ENCODE assay signal across 10 cellular contexts in the genomic region with DNA sequence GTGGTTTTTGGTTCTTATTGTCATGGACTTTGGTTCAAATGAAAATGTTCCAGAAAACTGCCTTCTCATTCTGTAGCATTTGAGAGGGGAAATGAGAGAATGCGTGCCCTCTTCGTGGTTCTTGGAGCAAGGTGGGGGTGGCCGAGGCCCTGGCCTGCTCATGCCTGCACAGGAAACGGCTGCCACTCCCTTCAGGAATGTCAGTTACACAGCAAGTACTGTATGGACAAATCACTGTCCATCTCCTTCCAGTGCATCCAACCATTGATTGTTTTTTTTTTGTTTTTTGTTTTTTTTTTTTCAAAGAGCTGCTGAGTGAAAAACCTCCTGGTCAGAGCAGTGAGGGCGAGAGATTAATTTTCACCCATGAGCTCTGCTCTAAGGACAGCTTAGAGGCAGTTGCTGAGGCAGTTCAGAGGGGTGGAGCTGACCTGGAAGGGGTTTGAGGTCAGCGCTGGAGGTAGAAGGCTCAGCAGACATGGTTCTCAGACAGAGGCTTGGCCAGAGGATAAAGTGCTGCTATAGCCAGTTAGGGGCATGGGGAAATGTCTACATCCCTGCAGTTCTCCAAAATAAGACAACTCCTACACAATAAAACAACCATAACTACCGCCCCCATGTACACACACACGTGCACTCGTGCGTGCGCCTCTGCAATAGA. TPM values are rescaled to one million over a fixed set of nuclear protein-coding genes. Genes with fewer than 3 reads are reported as not detected.
DNase-seq lines count a peak whose midpoint lies in the region; FAIRE-seq and TF ChIP-seq lines count a peak whose summit lies in the region.
"Had no signal": no experiment of that assay in that cellular context is flagged by ENCODE, and none has a peak within 500 bp of the region (broad histone marks: within the 10 kb centered on the region; RNA-seq: fewer than 3 reads in every experiment).

No MANE protein-coding gene starts in this region.

- H3K23me2 ChIP-seq in H9 (ENCODE audit: insufficient read length, low read depth, low read length, poor library complexity, severe bottlenecking) = no peaks in the 10 kb centered on the region

- no peaks in the 10 kb centered on the region for H4K20me1 ChIP-seq in H9 (ENCODE audit: control insufficient read depth, insufficient read depth, insufficient read length)

- TF ChIP-seq CTCF in right atrium auricular region (IDR thresholded peaks at IDR 0.05) (no peak), type B pancreatic cell (conservative IDR thresholded peaks at IDR 0.05) (no peak), H9 (conservative IDR thresholded peaks at IDR 0.05) (no peak)

- H3K9me3 Mint-ChIP-seq in type B pancreatic cell (no peaks in the 10 kb centered on the region), H9 (no peaks in the 10 kb centered on the region)
- H3K9me3 Mint-ChIP-seq: naive B cell; T-helper 2 cell treated with Interferon-gamma antibody and Interleukin-4, amounts not matched to agents 5 μg/mL and 100 μg/mL, for 36 hours had no signal

- H3K27ac Mint-ChIP-seq in type B pancreatic cell = peak overlapping the region; percentile 89
- H3K27ac Mint-ChIP-seq in H9 = no peak overlapping the region
- H3K27ac Mint-ChIP-seq: T-helper 2 cell treated with Interferon-gamma antibody and Interleukin-4, amounts not matched to agents 5 μg/mL and 100 μg/mL, for 36 hours had no signal

- H2BK12ac ChIP-seq in H9 (ENCODE audit: insufficient read length, low read depth, low read length) = no peak overlapping the region

- no peak overlapping the region for H3K14ac ChIP-seq in H9 (ENCODE audit: insufficient read depth, low read length)

- H3K23ac ChIP-seq in H9 (ENCODE audit: insufficient read length, low read depth, low read length) = no peak overlapping the region

- no peak overlapping the region for H2BK5ac ChIP-seq in H9 (ENCODE audit: insufficient read length, low read length)

- H4K91ac ChIP-seq in H9 (ENCODE audit: insufficient read length, low read depth, low read length) = no peak overlapping the region

- no peak overlapping the region for H4K8ac ChIP-seq in H9 (replicated peaks; ENCODE audit: insufficient read length, low read depth, low read length)

- H3K4me3 Mint-ChIP-seq in type B pancreatic cell (peak overlapping the region; percentile 27), H9 (peak overlapping the region in 1 of 2 experiments; percentile 41; a peak in 2 of 5 replicates)
- H3K4me3 Mint-ChIP-seq: T-helper 2 cell treated with Interferon-gamma antibody and Interleukin-4, amounts not matched to agents 5 μg/mL and 100 μg/mL, for 36 hours had no signal

- no peaks in the 10 kb centered on the region for H3K79me2 ChIP-seq in H9 (ENCODE audit: insufficient read depth, low read length)

- no peak for FAIRE-seq in GM12891 (lab: Jason Lieb, UNC)

- no peak overlapping the region for H2AK5ac ChIP-seq in H9 (ENCODE audit: insufficient read length, low read length)

- no peak overlapping the region for H3K56ac ChIP-seq in H9 (ENCODE audit: insufficient read length, low read depth, low read length)

- no peak overlapping the region for H2BK20ac ChIP-seq in H9 (ENCODE audit: low read depth, low read length, poor library complexity, severe bottlenecking)

- no peak overlapping the region for H3K9ac ChIP-seq in H9 (ENCODE audit: extremely low read depth, insufficient read length, low read length)

- H3K4me1 Mint-ChIP-seq in type B pancreatic cell (ENCODE audit: unreplicated experiment) = peaks cover 27% of the 10 kb centered on the region
- peaks cover 15 to 24% of the 10 kb centered on the region in 2 experiments for H3K4me1 Mint-ChIP-seq in H9

- intact Hi-C loops in cardiac septum (cut with DNase I) = loop anchor here (10.0 kb wide), 1 partner anchor 119 kb away; no protein-coding TSS in a partner anchor

- H3K27me3 ChIP-seq in right atrium auricular region = no peaks in the 10 kb centered on the region
- H3K27me3 ChIP-seq in H9 (ENCODE audit: insufficient read depth, low read length) = no peaks in the 10 kb centered on the region

- no peak overlapping the region for H3K4me3 ChIP-seq in right atrium auricular region

- no peaks in the 10 kb centered on the region for H3K36me3 ChIP-seq in right atrium auricular region

- peak; percentile 40 for DNase-seq in right atrium auricular region (ENCODE audit: low spot score)
- DNase-seq in cardiac septum (ENCODE audit: low spot score) = no peak
- DNase-seq in SW480 (ENCODE audit: low spot score) = peak; percentile 45
- DNase-seq in kidney glomerular epithelial cell (lab: John Stamatoyannopoulos, UW) = peak; percentile 69
- DNase-seq in type B pancreatic cell (ENCODE audit: extremely low spot score, unreplicated experiment) = no peak
- DNase-seq in NCI-H2029 (lab: John Stamatoyannopoulos, UW) = no peak
- no peak for DNase-seq in H9
- no peak for DNase-seq in GM12891 (ENCODE audit: insufficient read length, low spot score)

- no peak overlapping the region for H3T11ph ChIP-seq in H9 (ENCODE audit: low read length)

- H2BK120ac ChIP-seq in H9 (ENCODE audit: low read depth, low read length, poor library complexity, severe bottlenecking) = no peak overlapping the region

- H3K27me3 Mint-ChIP-seq in type B pancreatic cell (no peaks in the 10 kb centered on the region), H9 (ENCODE audit: low read depth) (peaks cover 11% of the 10 kb centered on the region)

- no peak overlapping the region for H2AFZ ChIP-seq in H9 (ENCODE audit: low read length)

- H2BK15ac ChIP-seq in H9 (ENCODE audit: low read depth, low read length) = no peak overlapping the region

- no peak overlapping the region for H3K27ac ChIP-seq in right atrium auricular region
- H3K27ac ChIP-seq in H9 (ENCODE audit: insufficient read length, low read depth, low read length) = no peak overlapping the region

- WGBS in H9 (ENCODE audit: extremely low coverage, insufficient read length, low lambda C conversion rate) = no CpG with 5 or more reads among the region's 11 CpGs

- no peak overlapping the region for H3K4ac ChIP-seq in H9 (ENCODE audit: low read depth, low read length)

- no peaks in the 10 kb centered on the region for H3K36me3 Mint-ChIP-seq in type B pancreatic cell
- H3K36me3 Mint-ChIP-seq in H9 (ENCODE audit: insufficient read depth in 1 of 3, low read depth in 3 of 3) = no peaks in the 10 kb centered on the region
- H3K36me3 Mint-ChIP-seq: naive B cell had no signal

- H3K4me1 ChIP-seq in right atrium auricular region (peaks cover 0 to 9% of the 10 kb centered on the region in 2 donors), H9 (ENCODE audit: insufficient read depth, low read length) (peaks cover 3% of the 10 kb centered on the region; the same call in 1 of the 2 replicates)

- H3K18ac ChIP-seq in H9 (ENCODE audit: insufficient read length, low read depth, low read length) = no peak overlapping the region

- H3K4me2 ChIP-seq in H9 (ENCODE audit: insufficient read depth, insufficient read length, low read length) = no peak overlapping the region

- no peaks in the 10 kb centered on the region for H3K79me1 ChIP-seq in H9 (ENCODE audit: insufficient read depth, low read depth, low read length, poor library complexity, severe bottlenecking)

- H3K9me3 ChIP-seq in right atrium auricular region (no peaks in the 10 kb centered on the region), H9 (ENCODE audit: control insufficient read depth, low read depth, low read length) (no peaks in the 10 kb centered on the region)

- TF ChIP-seq POLR2A in GM12891 (IDR thresholded peaks at IDR 0.05; ENCODE audit: low read depth, low read length) = no peak

- H4K5ac ChIP-seq in H9 (ENCODE audit: insufficient read length, low read depth, low read length) = no peak overlapping the region

TF ChIP-seq in GM12891, 5 proteins besides CTCF, POLR2A, EP300 and RAD21:
- TF ChIP-seq TAF1 (IDR thresholded peaks at IDR 0.05; ENCODE audit: low read depth, low read length) (no peak), POLR2AphosphoS5 (IDR thresholded peaks at IDR 0.05; ENCODE audit: low read depth, low read length) (no peak), SPI1 (IDR thresholded peaks at IDR 0.05; ENCODE audit: low read depth, low read length) (no peak), PAX5 (IDR thresholded peaks at IDR 0.05; ENCODE audit: insufficient read depth, low read length, severe bottlenecking) (no peak), POU2F2 (IDR thresholded peaks at IDR 0.05; ENCODE audit: low read depth, low read length) (no peak)

RNA-seq across cellular contexts. Expression of a gene that starts 20.2 kb away (rescaled TPM):
- 1 to 10 TPM; 1.3 to 3.6 TPM for total RNA-seq in right atrium auricular region
- total RNA-seq in cardiac septum = 1.3 TPM
- 31.8 and 48.1 TPM in 2 replicates for total RNA-seq in type B pancreatic cell (ENCODE audit: low replicate concordance)
- 55.4 and 57.2 TPM in 2 replicates for total RNA-seq in H9 (2021)
- polyA plus RNA-seq in GM12891 (2012; ENCODE audit: low read depth, missing spikeins) = 22.7 TPM

RNA-seq across cellular contexts. Expression of a gene that starts 58.7 kb away (rescaled TPM):
- 100 to 1,000 TPM; 560 to 705 TPM for total RNA-seq in right atrium auricular region
- total RNA-seq in cardiac septum = 1,178 TPM
- 1,676 and 1,694 TPM in 2 replicates for total RNA-seq in type B pancreatic cell (ENCODE audit: low replicate concordance)
- 1,715 and 1,872 TPM in 2 replicates for total RNA-seq in H9 (2021)
- 2,870 TPM for polyA plus RNA-seq in GM12891 (2012; ENCODE audit: low read depth, missing spikeins)

Comparison
In these comparisons a context has a peak if more than half of its experiments do, and no peak if none do; other contexts are left out.
1. DNase-seq: peak in right atrium auricular region (single experiment), SW480 (single experiment) and kidney glomerular epithelial cell (single experiment); none in cardiac septum (single experiment), type B pancreatic cell (single experiment), NCI-H2029 (single experiment), H9 (single experiment) and GM12891 (single experiment).